Comparison of ENCODE assay signal across 1 cellular context in the genomic region with DNA sequence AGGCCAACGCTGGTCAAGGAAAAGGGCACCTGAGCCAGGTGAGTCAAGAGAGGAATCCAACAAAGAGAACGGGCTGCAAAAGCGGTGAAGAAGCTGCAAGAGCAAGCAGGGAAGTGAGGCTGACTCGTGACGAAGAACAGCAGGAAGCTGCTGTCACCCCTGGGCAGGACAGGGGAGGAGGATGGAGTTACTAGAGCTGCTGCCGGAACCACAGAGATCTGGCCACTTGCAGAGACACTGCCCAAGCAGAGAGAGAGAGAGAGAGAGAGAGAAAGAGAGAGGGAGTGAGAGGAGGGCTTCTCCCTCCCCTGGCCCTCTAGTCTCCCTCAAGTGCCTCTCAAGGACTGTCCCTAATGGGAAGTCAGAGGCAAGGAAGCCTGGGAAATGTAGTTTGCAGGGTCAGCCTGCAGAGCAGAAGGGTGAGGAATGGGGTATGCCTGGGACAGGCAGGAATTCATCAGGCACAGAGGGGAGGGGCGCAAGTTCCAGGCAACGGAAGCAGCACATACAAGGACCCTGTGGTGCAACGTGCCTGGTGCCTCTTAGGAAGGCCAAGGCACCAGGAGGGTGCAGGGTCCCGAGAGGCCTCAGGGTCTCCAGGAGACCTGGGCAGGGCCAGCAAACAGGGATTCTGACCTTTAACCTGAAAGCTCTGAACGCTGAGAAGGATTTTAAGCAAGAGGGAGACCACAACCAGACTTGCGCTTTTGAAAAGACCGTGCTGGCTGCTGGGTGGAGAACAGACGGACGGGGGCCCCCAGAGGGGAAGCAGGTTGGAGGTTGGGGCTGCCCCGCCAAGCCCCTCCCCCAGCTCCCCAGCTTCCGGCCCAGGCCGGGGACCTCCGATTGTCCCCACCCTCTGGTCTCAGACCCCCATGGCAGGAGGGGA.
TF ChIP-seq lines count a peak whose summit lies in the region.

No MANE protein-coding gene starts in this region.

TF ChIP-seq in HepG2, 621 proteins besides CTCF, POLR2A, EP300 and RAD21 (continued from another document and continues in another):
- TF ChIP-seq, protein P1, sequence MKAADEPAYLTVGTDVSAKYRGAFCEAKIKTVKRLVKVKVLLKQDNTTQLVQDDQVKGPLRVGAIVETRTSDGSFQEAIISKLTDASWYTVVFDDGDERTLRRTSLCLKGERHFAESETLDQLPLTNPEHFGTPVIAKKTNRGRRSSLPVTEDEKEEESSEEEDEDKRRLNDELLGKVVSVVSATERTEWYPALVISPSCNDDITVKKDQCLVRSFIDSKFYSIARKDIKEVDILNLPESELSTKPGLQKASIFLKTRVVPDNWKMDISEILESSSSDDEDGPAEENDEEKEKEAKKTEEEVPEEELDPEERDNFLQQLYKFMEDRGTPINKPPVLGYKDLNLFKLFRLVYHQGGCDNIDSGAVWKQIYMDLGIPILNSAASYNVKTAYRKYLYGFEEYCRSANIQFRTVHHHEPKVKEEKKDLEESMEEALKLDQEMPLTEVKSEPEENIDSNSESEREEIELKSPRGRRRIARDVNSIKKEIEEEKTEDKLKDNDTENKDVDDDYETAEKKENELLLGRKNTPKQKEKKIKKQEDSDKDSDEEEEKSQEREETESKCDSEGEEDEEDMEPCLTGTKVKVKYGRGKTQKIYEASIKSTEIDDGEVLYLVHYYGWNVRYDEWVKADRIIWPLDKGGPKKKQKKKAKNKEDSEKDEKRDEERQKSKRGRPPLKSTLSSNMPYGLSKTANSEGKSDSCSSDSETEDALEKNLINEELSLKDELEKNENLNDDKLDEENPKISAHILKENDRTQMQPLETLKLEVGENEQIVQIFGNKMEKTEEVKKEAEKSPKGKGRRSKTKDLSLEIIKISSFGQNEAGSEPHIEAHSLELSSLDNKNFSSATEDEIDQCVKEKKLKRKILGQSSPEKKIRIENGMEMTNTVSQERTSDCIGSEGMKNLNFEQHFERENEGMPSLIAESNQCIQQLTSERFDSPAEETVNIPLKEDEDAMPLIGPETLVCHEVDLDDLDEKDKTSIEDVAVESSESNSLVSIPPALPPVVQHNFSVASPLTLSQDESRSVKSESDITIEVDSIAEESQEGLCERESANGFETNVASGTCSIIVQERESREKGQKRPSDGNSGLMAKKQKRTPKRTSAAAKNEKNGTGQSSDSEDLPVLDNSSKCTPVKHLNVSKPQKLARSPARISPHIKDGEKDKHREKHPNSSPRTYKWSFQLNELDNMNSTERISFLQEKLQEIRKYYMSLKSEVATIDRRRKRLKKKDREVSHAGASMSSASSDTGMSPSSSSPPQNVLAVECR (CRISPR knock-in tag; IDR thresholded peaks at IDR 0.05; ENCODE audit: borderline replicate concordance) = peak; percentile 77
- TF ChIP-seq ZC3H13 (CRISPR knock-in tag; IDR thresholded peaks at IDR 0.05) (no peak), U2AF2 (IDR thresholded peaks at IDR 0.05; ENCODE audit: low read depth, low read length) (no peak), ZNF251 (CRISPR knock-in tag; IDR thresholded peaks at IDR 0.05) (no peak), ZNF790 (CRISPR knock-in tag; IDR thresholded peaks at IDR 0.05; ENCODE audit: borderline replicate concordance) (no peak), ZNF207 (IDR thresholded peaks at IDR 0.05; ENCODE audit: borderline replicate concordance) (no peak), MXD4 (CRISPR knock-in tag; IDR thresholded peaks at IDR 0.05) (peak; percentile 62; the same call in 1 of the 2 replicates), NFE2L1 (CRISPR knock-in tag; IDR thresholded peaks at IDR 0.05; ENCODE audit: borderline replicate concordance) (peak; percentile 63; the same call in 1 of the 2 replicates), RFX3 (CRISPR knock-in tag; IDR thresholded peaks at IDR 0.05) (peak; percentile 46; the same call in 1 of the 2 replicates), YY1 (IDR thresholded peaks at IDR 0.05; ENCODE audit: insufficient read depth, insufficient replicate concordance, low read depth, low read length) (no peak), JUND (CRISPR knock-in tag; IDR thresholded peaks at IDR 0.05) (peak; percentile 74), ZSCAN21 (CRISPR knock-in tag; IDR thresholded peaks at IDR 0.05; ENCODE audit: borderline replicate concordance) (peak; percentile 19; the same call in 1 of the 2 replicates), ZNF556 (CRISPR knock-in tag; IDR thresholded peaks at IDR 0.05; ENCODE audit: borderline replicate concordance) (no peak), MYNN (CRISPR knock-in tag; IDR thresholded peaks at IDR 0.05; ENCODE audit: low read depth) (no peak), ESRRA (CRISPR knock-in tag; IDR thresholded peaks at IDR 0.05; ENCODE audit: low read depth) (0 out of 2 replicates have a peak, but pooled peaks have one; percentile 54), KLF16 (CRISPR knock-in tag; IDR thresholded peaks at IDR 0.05) (peak in 1 of 2 experiments; percentile 84; a peak in 2 of 4 replicates), ZNF296 (CRISPR knock-in tag; conservative IDR thresholded peaks at IDR 0.05) (no peak), ZNF773 (CRISPR knock-in tag; IDR thresholded peaks at IDR 0.05; ENCODE audit: borderline replicate concordance) (no peak), RFXAP (CRISPR knock-in tag; IDR thresholded peaks at IDR 0.05; ENCODE audit: borderline replicate concordance) (peak; percentile 59; the same call in 1 of the 2 replicates), PLRG1 (conservative IDR thresholded peaks at IDR 0.05) (no peak), SSRP1 (CRISPR knock-in tag; IDR thresholded peaks at IDR 0.05) (peak; percentile 88), KMT2A (CRISPR knock-in tag; IDR thresholded peaks at IDR 0.05) (no peak), ZNF460 (CRISPR knock-in tag; IDR thresholded peaks at IDR 0.05; ENCODE audit: borderline replicate concordance) (no peak), ZNF510 (CRISPR knock-in tag; IDR thresholded peaks at IDR 0.05; ENCODE audit: low read depth) (no peak), ZMYM4 (CRISPR knock-in tag; IDR thresholded peaks at IDR 0.05) (peak; percentile 64; the same call in 1 of the 2 replicates), FOXA1 (IDR thresholded peaks at IDR 0.05) (no peak), FOXA1 (CRISPR knock-in tag; IDR thresholded peaks at IDR 0.05) (peak; percentile 44; the same call in 1 of the 2 replicates), HOXD1 (CRISPR knock-in tag; IDR thresholded peaks at IDR 0.05) (no peak), MYC (CRISPR knock-in tag; IDR thresholded peaks at IDR 0.05; ENCODE audit: borderline replicate concordance) (peak; percentile 81; the same call in 1 of the 2 replicates), SMARCE1 (IDR thresholded peaks at IDR 0.05; ENCODE audit: borderline replicate concordance) (no peak), HNRNPH1 (optimal IDR thresholded peaks at IDR 0.05; ENCODE audit: low read depth, low read length) (no peak), ZNF552 (CRISPR knock-in tag; IDR thresholded peaks at IDR 0.05; ENCODE audit: borderline replicate concordance) (peak; percentile 47; the same call in 1 of the 2 replicates), ZNF350 (CRISPR knock-in tag; IDR thresholded peaks at IDR 0.05; ENCODE audit: borderline replicate concordance, low read depth) (no peak; the same call in 1 of the 2 replicates), ZNF431 (CRISPR knock-in tag; IDR thresholded peaks at IDR 0.05; ENCODE audit: borderline replicate concordance, low read depth) (0 out of 2 replicates have a peak, but pooled peaks have one; percentile 20), CBFB (CRISPR knock-in tag; IDR thresholded peaks at IDR 0.05) (peak; percentile 57; the same call in 1 of the 2 replicates)
- TF ChIP-seq, protein P2, sequence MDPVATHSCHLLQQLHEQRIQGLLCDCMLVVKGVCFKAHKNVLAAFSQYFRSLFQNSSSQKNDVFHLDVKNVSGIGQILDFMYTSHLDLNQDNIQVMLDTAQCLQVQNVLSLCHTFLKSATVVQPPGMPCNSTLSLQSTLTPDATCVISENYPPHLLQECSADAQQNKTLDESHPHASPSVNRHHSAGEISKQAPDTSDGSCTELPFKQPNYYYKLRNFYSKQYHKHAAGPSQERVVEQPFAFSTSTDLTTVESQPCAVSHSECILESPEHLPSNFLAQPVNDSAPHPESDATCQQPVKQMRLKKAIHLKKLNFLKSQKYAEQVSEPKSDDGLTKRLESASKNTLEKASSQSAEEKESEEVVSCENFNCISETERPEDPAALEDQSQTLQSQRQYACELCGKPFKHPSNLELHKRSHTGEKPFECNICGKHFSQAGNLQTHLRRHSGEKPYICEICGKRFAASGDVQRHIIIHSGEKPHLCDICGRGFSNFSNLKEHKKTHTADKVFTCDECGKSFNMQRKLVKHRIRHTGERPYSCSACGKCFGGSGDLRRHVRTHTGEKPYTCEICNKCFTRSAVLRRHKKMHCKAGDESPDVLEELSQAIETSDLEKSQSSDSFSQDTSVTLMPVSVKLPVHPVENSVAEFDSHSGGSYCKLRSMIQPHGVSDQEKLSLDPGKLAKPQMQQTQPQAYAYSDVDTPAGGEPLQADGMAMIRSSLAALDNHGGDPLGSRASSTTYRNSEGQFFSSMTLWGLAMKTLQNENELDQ (CRISPR knock-in tag; IDR thresholded peaks at IDR 0.05; ENCODE audit: borderline replicate concordance) = 0 out of 2 replicates have a peak, but pooled peaks have one; percentile 46
- TF ChIP-seq, protein P3, sequence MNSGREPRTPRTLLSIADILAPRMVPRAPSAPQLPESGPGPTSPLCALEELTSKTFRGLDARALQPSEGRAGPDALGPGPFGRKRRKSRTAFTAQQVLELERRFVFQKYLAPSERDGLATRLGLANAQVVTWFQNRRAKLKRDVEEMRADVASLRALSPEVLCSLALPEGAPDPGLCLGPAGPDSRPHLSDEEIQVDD (CRISPR knock-in tag; IDR thresholded peaks at IDR 0.05; ENCODE audit: borderline replicate concordance) = no peak
- TF ChIP-seq, protein P4, sequence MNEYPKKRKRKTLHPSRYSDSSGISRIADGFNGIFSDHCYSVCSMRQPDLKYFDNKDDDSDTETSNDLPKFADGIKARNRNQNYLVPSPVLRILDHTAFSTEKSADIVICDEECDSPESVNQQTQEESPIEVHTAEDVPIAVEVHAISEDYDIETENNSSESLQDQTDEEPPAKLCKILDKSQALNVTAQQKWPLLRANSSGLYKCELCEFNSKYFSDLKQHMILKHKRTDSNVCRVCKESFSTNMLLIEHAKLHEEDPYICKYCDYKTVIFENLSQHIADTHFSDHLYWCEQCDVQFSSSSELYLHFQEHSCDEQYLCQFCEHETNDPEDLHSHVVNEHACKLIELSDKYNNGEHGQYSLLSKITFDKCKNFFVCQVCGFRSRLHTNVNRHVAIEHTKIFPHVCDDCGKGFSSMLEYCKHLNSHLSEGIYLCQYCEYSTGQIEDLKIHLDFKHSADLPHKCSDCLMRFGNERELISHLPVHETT (CRISPR knock-in tag; conservative IDR thresholded peaks at IDR 0.05) = peak; percentile 61; the same call in 1 of the 2 replicates
- TF ChIP-seq, protein P5, sequence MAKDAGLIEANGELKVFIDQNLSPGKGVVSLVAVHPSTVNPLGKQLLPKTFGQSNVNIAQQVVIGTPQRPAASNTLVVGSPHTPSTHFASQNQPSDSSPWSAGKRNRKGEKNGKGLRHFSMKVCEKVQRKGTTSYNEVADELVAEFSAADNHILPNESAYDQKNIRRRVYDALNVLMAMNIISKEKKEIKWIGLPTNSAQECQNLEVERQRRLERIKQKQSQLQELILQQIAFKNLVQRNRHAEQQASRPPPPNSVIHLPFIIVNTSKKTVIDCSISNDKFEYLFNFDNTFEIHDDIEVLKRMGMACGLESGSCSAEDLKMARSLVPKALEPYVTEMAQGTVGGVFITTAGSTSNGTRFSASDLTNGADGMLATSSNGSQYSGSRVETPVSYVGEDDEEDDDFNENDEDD (CRISPR knock-in tag; IDR thresholded peaks at IDR 0.05; ENCODE audit: borderline replicate concordance) = peak; percentile 61; the same call in 1 of the 2 replicates
- TF ChIP-seq, protein P6, sequence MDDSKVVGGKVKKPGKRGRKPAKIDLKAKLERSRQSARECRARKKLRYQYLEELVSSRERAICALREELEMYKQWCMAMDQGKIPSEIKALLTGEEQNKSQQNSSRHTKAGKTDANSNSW (CRISPR knock-in tag; IDR thresholded peaks at IDR 0.05; ENCODE audit: borderline replicate concordance) = no peak
- TF ChIP-seq, protein P7, sequence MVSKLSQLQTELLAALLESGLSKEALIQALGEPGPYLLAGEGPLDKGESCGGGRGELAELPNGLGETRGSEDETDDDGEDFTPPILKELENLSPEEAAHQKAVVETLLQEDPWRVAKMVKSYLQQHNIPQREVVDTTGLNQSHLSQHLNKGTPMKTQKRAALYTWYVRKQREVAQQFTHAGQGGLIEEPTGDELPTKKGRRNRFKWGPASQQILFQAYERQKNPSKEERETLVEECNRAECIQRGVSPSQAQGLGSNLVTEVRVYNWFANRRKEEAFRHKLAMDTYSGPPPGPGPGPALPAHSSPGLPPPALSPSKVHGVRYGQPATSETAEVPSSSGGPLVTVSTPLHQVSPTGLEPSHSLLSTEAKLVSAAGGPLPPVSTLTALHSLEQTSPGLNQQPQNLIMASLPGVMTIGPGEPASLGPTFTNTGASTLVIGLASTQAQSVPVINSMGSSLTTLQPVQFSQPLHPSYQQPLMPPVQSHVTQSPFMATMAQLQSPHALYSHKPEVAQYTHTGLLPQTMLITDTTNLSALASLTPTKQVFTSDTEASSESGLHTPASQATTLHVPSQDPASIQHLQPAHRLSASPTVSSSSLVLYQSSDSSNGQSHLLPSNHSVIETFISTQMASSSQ (IDR thresholded peaks at IDR 0.05; ENCODE audit: low read depth) = no peak; the same call in 1 of the 2 replicates
- TF ChIP-seq, protein P7 (CRISPR knock-in tag; IDR thresholded peaks at IDR 0.05; ENCODE audit: borderline replicate concordance) = no peak
- TF ChIP-seq, protein P8, sequence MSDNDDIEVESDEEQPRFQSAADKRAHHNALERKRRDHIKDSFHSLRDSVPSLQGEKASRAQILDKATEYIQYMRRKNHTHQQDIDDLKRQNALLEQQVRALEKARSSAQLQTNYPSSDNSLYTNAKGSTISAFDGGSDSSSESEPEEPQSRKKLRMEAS (IDR thresholded peaks at IDR 0.05) = peak; percentile 86
- TF ChIP-seq, protein P9, sequence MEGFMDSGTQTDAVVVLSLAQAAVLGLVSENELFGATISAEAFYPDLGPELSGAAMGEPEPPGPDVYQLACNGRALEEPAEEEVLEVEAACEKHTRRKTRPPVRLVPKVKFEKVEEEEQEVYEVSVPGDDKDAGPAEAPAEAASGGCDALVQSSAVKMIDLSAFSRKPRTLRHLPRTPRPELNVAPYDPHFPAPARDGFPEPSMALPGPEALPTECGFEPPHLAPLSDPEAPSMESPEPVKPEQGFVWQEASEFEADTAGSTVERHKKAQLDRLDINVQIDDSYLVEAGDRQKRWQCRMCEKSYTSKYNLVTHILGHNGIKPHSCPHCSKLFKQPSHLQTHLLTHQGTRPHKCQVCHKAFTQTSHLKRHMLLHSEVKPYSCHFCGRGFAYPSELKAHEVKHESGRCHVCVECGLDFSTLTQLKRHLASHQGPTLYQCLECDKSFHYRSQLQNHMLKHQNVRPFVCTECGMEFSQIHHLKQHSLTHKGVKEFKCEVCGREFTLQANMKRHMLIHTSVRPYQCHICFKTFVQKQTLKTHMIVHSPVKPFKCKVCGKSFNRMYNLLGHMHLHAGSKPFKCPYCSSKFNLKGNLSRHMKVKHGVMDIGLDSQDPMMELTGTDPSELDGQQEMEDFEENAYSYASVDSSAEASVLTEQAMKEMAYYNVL (CRISPR knock-in tag; IDR thresholded peaks at IDR 0.05; ENCODE audit: borderline replicate concordance) = peak; percentile 56; the same call in 1 of the 2 replicates
